Comparison of ENCODE assay signal across 1 cellular context in the genomic region with DNA sequence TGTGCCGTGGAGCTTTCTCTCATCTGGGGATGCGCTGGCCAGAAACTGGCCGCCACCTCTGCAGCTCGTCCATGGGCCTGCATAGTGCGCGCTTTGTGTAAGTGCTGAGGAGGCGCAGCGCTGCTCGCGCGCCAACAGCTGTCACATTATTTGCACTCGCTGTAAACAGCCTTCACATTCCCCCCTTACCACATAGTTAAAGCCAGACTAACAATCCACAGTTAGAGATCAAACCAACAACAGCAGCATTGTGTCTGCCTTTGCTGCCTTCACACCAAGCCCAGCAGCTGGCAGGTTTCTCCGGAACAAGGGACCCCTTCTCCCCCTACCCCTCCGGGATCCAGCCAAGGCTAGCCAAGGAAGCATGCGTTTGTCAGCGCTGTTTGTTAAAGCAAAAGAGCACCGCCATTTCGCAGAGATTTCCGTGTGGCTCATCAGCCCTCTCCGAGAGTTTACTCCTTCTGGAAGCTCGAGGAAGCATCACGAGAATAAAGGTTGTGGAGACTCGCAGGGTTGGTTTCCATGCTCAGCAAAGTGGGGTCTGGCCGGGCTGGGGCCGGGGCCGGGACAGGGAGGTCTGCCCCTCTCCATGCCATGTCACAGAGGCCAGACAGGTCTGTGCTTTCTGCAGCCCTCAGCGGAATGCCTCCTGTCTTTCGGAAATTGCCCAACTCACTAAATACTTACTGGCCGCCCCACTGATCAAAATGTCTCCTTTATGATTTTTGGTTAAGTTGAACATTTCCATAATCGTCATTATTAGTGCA.
TF ChIP-seq lines count a peak whose summit lies in the region.

No MANE protein-coding gene starts in this region.

TF ChIP-seq in SK-N-SH, 30 proteins besides CTCF, POLR2A, EP300 and RAD21 (continued from another document):
- TF ChIP-seq, protein P1, sequence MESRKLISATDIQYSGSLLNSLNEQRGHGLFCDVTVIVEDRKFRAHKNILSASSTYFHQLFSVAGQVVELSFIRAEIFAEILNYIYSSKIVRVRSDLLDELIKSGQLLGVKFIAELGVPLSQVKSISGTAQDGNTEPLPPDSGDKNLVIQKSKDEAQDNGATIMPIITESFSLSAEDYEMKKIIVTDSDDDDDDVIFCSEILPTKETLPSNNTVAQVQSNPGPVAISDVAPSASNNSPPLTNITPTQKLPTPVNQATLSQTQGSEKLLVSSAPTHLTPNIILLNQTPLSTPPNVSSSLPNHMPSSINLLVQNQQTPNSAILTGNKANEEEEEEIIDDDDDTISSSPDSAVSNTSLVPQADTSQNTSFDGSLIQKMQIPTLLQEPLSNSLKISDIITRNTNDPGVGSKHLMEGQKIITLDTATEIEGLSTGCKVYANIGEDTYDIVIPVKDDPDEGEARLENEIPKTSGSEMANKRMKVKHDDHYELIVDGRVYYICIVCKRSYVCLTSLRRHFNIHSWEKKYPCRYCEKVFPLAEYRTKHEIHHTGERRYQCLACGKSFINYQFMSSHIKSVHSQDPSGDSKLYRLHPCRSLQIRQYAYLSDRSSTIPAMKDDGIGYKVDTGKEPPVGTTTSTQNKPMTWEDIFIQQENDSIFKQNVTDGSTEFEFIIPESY (IDR thresholded peaks at IDR 0.05; ENCODE audit: borderline replicate concordance, low read depth) = no peak
- no peak for TF ChIP-seq TEAD4 (IDR thresholded peaks at IDR 0.05; ENCODE audit: borderline replicate concordance, insufficient read depth)
TF ChIP-seq in SK-N-SH: peak in this region for 0.
